18 cellular contexts compared by ENCODE assay signal in the genomic region with DNA sequence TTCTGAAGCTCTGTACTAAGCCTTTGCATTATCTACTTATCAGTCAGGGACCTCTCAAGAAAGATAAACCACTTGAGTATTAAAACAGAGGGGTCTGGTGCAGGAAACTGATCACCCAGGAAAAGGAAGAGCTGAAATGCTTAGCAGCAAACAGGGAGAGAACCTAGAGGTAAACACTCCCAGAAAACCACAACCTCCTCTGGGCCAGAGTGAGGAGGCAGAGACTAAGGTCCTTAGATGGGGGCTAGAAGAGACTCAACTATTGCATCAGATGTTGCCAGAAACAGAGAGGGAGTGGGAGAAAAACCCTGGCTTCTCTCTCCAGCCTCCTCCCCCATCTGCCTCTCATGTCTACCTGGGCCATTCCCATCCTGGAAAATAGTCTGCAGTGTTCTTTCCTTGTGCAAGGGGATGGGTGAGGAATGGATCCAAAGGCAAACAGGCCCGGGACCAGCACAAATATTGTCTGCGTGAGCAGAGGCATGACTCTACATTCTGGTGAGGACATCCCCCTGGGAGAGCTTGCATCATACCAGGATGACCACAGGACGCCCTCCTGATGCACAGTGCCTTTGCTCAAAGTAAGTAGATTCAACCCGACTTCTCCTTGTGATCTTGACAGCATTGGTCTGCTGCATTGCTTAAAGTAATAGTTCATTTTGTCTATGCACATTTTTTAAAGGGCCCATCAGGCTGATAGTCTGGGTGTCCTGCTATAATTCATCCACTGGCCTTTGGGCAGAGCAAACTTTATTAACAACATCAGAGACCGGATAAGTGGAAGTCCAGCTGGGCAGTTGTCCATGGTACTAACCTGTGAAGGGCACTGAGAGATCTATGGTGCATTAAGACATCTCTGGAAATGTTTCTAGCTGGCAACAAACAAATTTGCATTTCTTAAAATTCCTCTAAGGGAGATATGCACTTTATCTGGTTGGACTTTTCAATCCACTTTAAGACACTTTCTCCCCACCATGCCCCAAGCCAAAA. TPM values are rescaled to one million over a fixed set of nuclear protein-coding genes. Genes with fewer than 3 reads are reported as not detected.
DNase-seq lines count a peak whose midpoint lies in the region; ATAC-seq and TF ChIP-seq lines count a peak whose summit lies in the region.
"Had no signal": no experiment of that assay in that cellular context is flagged by ENCODE, and none has a peak within 500 bp of the region (broad histone marks: within the 10 kb centered on the region; RNA-seq: fewer than 3 reads in every experiment).

No MANE protein-coding gene starts in this region.

- ATAC-seq in T-helper 17 cell, result no peak

- H3K4me1 ChIP-seq in GM23248 (ENCODE audit: insufficient read depth) (no peaks in the 10 kb centered on the region), BE2C (no peaks in the 10 kb centered on the region)

- no peaks in the 10 kb centered on the region for H3K9me2 ChIP-seq in GM23248 (ENCODE audit: insufficient read depth)

- H3K4me3 ChIP-seq in AG09309 (ENCODE audit: control insufficient read depth, low read depth, low read length) (no peak overlapping the region), GM23248 (no peak overlapping the region), BE2C (ENCODE audit: low read depth, low read length) (no peak overlapping the region)

- DNase-seq in AG09309 (ENCODE audit: low read depth) (peak; percentile 73), GM23248 (peak; percentile 16), T-helper 17 cell (no peak), myocyte (ENCODE audit: low read depth) (peak; percentile 4), NCI-H1436 (lab: John Stamatoyannopoulos, UW) (no peak), BE2C (no peak)
- no peak for DNase-seq in stimulated activated naive CD4-positive, alpha-beta T cell (lab: John Stamatoyannopoulos, UW)
- DNase-seq: CD4-positive, alpha-beta memory T cell; DMS79; NCI-H1105 treated with DMSO at 0.1 percent for 48 hours; NCI-H187 treated with DMSO at 0.1 percent for 48 hours; NCI-H446; NCI-H69; NK-92 treated with Interleukin-12 subunit alpha and Interleukin-12 subunit beta, amount 100 ng/mL, for 24 hours; SHP77 treated with DMSO at 0.1 percent for 48 hours had no signal

- H3K36me3 ChIP-seq in GM23248 (ENCODE audit: low read depth) (no peaks in the 10 kb centered on the region), BE2C (no peaks in the 10 kb centered on the region)

- H3K36me3 Mint-ChIP-seq in T-helper 17 cell (ENCODE audit: low read depth), result peaks cover 2% of the 10 kb centered on the region
- H3K36me3 Mint-ChIP-seq: CD4-positive, alpha-beta memory T cell had no signal

- peaks cover 44% of the 10 kb centered on the region for H3K27me3 Mint-ChIP-seq in T-helper 17 cell

- H3K27me3 ChIP-seq in GM23248 (replicated peaks; ENCODE audit: insufficient read depth) (no peaks in the 10 kb centered on the region), BE2C (no peaks in the 10 kb centered on the region)

- no peaks in the 10 kb centered on the region for H3F3A ChIP-seq in GM23248 (ENCODE audit: insufficient read depth)

- H3K4me2 ChIP-seq in GM23248 (ENCODE audit: unreplicated experiment), result no peak overlapping the region

- H3K27ac Mint-ChIP-seq in T-helper 17 cell, result no peak overlapping the region

- H3K9ac ChIP-seq in GM23248, result no peak overlapping the region
- H3K9ac ChIP-seq: KMS-11 had no signal

- no peak overlapping the region for H2AFZ ChIP-seq in GM23248

- 59 to 62% methylated on average over 5 of the region's 5 CpGs for WGBS in GM23248 (ENCODE audit: low coverage in 1 of 2, low lambda C conversion rate in 2 of 2, missing lambda C conversion rate in 2 of 2), 2 experiments

- peak overlapping the region; percentile 22 for H3K4me3 Mint-ChIP-seq in T-helper 17 cell
- H3K4me3 Mint-ChIP-seq: CD4-positive, alpha-beta memory T cell had no signal

- H3K4me1 Mint-ChIP-seq in T-helper 17 cell, result no peaks in the 10 kb centered on the region
- H3K4me1 Mint-ChIP-seq: CD4-positive, alpha-beta memory T cell had no signal

- H3K27ac ChIP-seq in GM23248, result no peak overlapping the region
- H3K27ac ChIP-seq: KMS-11 had no signal

- TF ChIP-seq CTCF in AG09309 (IDR thresholded peaks at IDR 0.05; ENCODE audit: control insufficient read depth, insufficient read depth, low read depth, low read length, missing control alignments) (no peak), BE2C (IDR thresholded peaks at IDR 0.05; ENCODE audit: low read depth, low read length) (no peak)

- in situ Hi-C loops in GM23248 (cut with MboI), result no loop called here

- H3K9me3 ChIP-seq in GM23248 (ENCODE audit: low read depth) (no peaks in the 10 kb centered on the region), T-helper 17 cell (ENCODE audit: control insufficient read depth, low read length, poor library complexity, severe bottlenecking) (no peaks in the 10 kb centered on the region), BE2C (no peaks in the 10 kb centered on the region)

- H4K20me1 ChIP-seq in GM23248 (ENCODE audit: insufficient read depth), result no peaks in the 10 kb centered on the region

- H3K79me2 ChIP-seq in GM23248 (ENCODE audit: insufficient read depth), result no peaks in the 10 kb centered on the region

RNA-seq across cellular contexts. Expression of a gene that starts 22.4 kb away (rescaled TPM):
- total RNA-seq in GM23248 (2014; rRNA removed; shearing (Covaris generic)), result 1.0 and 1.5 TPM in 2 replicates
- 1.7 and 1.8 TPM in 2 replicates for polyA plus RNA-seq in GM23248 (2016; fragmentation: Nextera tagmentation; extraction: Ambion mirVana)
- under 1 TPM in 1 of 2 donors, not detected in 1; 0.78 TPM for total RNA-seq in T-helper 17 cell
- 0.16 TPM in 1 of 2 replicates, not detected in the other for total RNA-seq in myocyte
- 0.52 TPM for polyA plus RNA-seq in myocyte (2012)
- polyA plus RNA-seq in BE2C (2012; ENCODE audit: insufficient read depth, insufficient read length, low read depth), result not detected
- total RNA-seq: OCI-LY7, RPMI7951 had no signal
- polyA plus RNA-seq: CD4-positive, alpha-beta memory T cell had no signal

Comparison
In these comparisons a context has a peak if more than half of its experiments do, and no peak if none do; other contexts are left out.
1. DNase-seq: peak in AG09309 (single experiment), GM23248 (single experiment) and myocyte (single experiment); none in T-helper 17 cell (0 of 3), stimulated activated naive CD4-positive, alpha-beta T cell (0 of 6), NCI-H1436 (single experiment) and BE2C (single experiment).